In the genomic region with DNA sequence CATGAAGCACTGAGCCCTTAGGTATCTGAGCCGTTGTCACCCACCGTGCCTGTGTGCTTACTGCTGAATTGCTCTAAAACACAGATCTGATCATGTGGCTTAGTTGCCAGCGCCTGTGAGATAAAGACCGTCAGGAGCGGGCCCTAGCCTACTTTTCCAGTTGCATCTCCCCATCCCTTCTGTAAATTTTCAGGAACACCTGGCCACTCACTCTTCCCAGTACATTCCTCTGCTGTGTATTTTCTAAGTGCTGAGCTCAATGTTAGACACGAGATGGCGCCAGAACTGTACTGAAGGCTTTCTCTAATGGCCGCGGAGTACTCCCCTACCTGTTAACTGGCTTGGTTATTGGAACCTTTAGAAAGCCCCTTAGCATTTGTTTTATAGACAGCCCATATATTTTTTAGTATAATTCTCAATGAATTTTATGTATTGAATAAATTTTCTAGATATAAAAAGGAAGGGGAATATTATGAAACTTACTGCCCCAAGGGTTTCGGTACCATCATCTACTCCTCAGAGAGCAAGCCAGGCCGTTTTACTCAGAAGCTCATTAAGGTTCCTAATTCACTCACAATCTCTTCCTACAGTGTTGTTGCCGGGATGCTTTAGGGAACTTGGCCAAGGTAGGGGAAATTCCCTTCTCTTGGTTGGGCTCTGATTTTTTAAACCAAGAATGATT, we compare ENCODE assay signal across 8 cellular contexts. TPM values are rescaled to one million over a fixed set of nuclear protein-coding genes. Genes with fewer than 3 reads are reported as not detected.
DNase-seq lines count a peak whose midpoint lies in the region; ATAC-seq and TF ChIP-seq lines count a peak whose summit lies in the region.

No MANE protein-coding gene starts in this region.

- no peak overlapping the region for H2AFZ ChIP-seq in Karpas-422 (ENCODE audit: low read length)

- peak; percentile 70 for TF ChIP-seq CTCF in astrocyte of the spinal cord (IDR thresholded peaks at IDR 0.05; ENCODE audit: low read depth, low read length)

- no peaks in the 10 kb centered on the region for H3K79me2 ChIP-seq in Karpas-422 (ENCODE audit: low read length)

- no peak overlapping the region for H3K4me3 ChIP-seq in Karpas-422 (ENCODE audit: low read length)
- no peak overlapping the region for H3K4me3 ChIP-seq in astrocyte of the spinal cord (ENCODE audit: low read depth, low read length)
- H3K4me3 ChIP-seq in skeletal muscle satellite cell (ENCODE audit: low read length): no peak overlapping the region

- in situ Hi-C loops in SK-MEL-5 (cut with HindIII; ENCODE audit: low pct_unique_long_range_greater_than_20kb, low sequenced_read_pairs): no loop called here
- in situ Hi-C loops in astrocyte of the spinal cord (cut with HindIII; ENCODE audit: low sequenced_read_pairs): no loop called here

- H3K27ac ChIP-seq in Karpas-422 (ENCODE audit: low read length): no peak overlapping the region

- no peaks in the 10 kb centered on the region for H3K9me2 ChIP-seq in Karpas-422 (replicated peaks; ENCODE audit: insufficient read depth, low read length)

- peaks cover 4% of the 10 kb centered on the region; the same call in 1 of the 2 replicates for H3K27me3 ChIP-seq in Karpas-422 (ENCODE audit: low read length)
- H3K27me3 ChIP-seq in skeletal muscle satellite cell (ENCODE audit: control insufficient read depth, insufficient read depth, low read length): peaks cover 12% of the 10 kb centered on the region

- H3K4me2 ChIP-seq in Karpas-422 (ENCODE audit: low read depth, low read length, poor library complexity, severe bottlenecking): no peak overlapping the region
- peak overlapping the region; percentile 79 for H3K4me2 ChIP-seq in skeletal muscle satellite cell (ENCODE audit: low read length)

- DNase-seq in activated gamma-delta T cell treated with Interleukin-2 at 50 U/mL for 16 hours (peak; percentile 56), activated gamma-delta T cell (lab: John Stamatoyannopoulos, UW) (no peak), Karpas-422 (peak; percentile 86), SK-MEL-5 (ENCODE audit: low read depth, low spot score) (peak; percentile 80), astrocyte of the spinal cord (ENCODE audit: low read depth, low spot score) (peak; percentile 51), iPS-NIHi11 (ENCODE audit: low spot score) (peak; percentile 75)

- 0 out of 2 replicates have a peak, but pooled peaks cover 3% of the 10 kb centered on the region for H4K20me1 ChIP-seq in Karpas-422 (ENCODE audit: insufficient read depth, low read depth, low read length)

- no peak for ATAC-seq in GM21717 (IDR thresholded peaks at IDR 0.05; ENCODE audit: unreplicated experiment)

- no peaks in the 10 kb centered on the region for H3K36me3 ChIP-seq in Karpas-422 (ENCODE audit: insufficient read depth, low read length)
- H3K36me3 ChIP-seq in skeletal muscle satellite cell (ENCODE audit: insufficient read depth, low read length): no peaks in the 10 kb centered on the region

- H3K4me1 ChIP-seq in Karpas-422 (ENCODE audit: low read length) (no peaks in the 10 kb centered on the region), skeletal muscle satellite cell (ENCODE audit: control insufficient read depth, insufficient read depth, low read length) (peaks cover 4% of the 10 kb centered on the region)

- H3K9ac ChIP-seq in Karpas-422 (ENCODE audit: low read length) (no peak overlapping the region), skeletal muscle satellite cell (ENCODE audit: low read depth, low read length) (peak overlapping the region; percentile 77)

- H3K9me3 ChIP-seq in Karpas-422 (ENCODE audit: low read length) (peaks cover 5% of the 10 kb centered on the region; the same call in 1 of the 2 replicates), skeletal muscle satellite cell (replicated peaks; ENCODE audit: low read length) (no peaks in the 10 kb centered on the region)

RNA-seq across cellular contexts. Expression of gene WNT7A, which starts 16.7 kb away (rescaled TPM):
- not detected in 2 replicates for total RNA-seq in Karpas-422 (2014; rRNA removed; shearing (Covaris generic); ENCODE audit: low replicate concordance)
- total RNA-seq in SK-MEL-5 (2014; rRNA removed; shearing (Covaris generic)): not detected in 2 replicates
- not detected in 2 replicates for polyA plus RNA-seq in SK-MEL-5 (2015; cell fraction: cytosol; rRNA removed)
- polyA plus RNA-seq in SK-MEL-5 (2015; cell fraction: nucleus; rRNA removed): not detected in 2 replicates
- not detected in 2 replicates for total RNA-seq in skeletal muscle satellite cell (2012; rRNA removed)
